ENCODE assay signal across 33 cellular contexts in the genomic region with DNA sequence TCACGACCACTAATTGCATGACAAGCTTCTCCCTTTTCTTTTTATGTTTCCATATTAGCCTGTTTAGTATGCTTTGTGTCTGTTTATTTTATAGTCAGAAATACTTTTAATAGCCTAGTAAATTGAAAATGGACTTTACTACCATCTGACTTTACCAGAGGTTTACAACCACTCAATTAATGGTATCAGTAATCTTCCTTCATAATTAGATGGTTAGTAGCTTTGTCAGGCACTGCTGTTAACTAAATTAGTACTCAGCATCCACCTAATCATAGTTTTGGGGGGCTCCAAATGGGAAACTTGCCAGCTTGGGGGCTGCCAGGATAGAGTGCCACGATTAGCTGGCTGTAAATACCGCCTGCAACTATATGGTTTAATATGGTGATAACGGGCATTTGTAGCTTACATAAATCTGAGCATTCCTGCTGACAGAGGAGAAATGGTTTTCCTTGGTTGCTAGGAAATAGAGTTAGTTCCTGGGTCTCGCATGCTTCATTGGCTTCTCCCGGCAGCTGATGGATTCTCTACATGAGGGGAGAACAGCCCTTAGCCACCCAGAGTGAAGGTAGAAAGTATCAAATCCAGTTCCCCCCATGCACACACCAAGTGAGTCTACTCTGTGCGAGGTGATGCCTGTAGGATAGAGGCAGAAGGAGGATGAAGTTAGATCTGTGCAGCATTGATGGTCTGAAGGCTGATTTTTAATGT.
"Had no signal": no experiment of that assay in that cellular context is flagged by ENCODE, and none has a peak within 500 bp of the region (broad histone marks: within the 10 kb centered on the region; RNA-seq: fewer than 3 reads in every experiment).

No MANE protein-coding gene starts in this region.

- H3K27ac Mint-ChIP-seq: activated B cell treated with CpG ODN at 0.5 μM for 24 hours; activated CD4-positive, alpha-beta memory T cell treated with anti-CD3 and anti-CD28 coated beads for 36 hours; activated naive CD4-positive, alpha-beta T cell treated with anti-CD3 and anti-CD28 coated beads for 36 hours; activated naive CD4-positive, alpha-beta T cell treated with anti-CD3 and anti-CD28 coated beads, Interleukin-2, amount 50 U/mL, for 72 hours; activated T-helper 1 cell treated with anti-CD3 and anti-CD28 coated beads, Interleukin-12 subunit alpha, Interleukin-12 subunit beta, Interleukin-2, Interleukin-4 antibody, amounts not matched to agents 30 ng/mL and 10 ng/mL and 1 ng/mL, durations not matched to agents 14 hours and 24 hours and 36 hours; T-helper 1 cell treated with Interleukin-12 subunit alpha and Interleukin-12 subunit beta and Interleukin-4 antibody, amounts not matched to agents 30 μg/mL and 1 μg/mL, for 36 hours; T-helper 2 cell treated with Interferon-gamma antibody and Interleukin-4, amounts not matched to agents 5 μg/mL and 100 μg/mL, for 36 hours had no signal

- H3K4me1 Mint-ChIP-seq: activated B cell treated with CpG ODN at 0.5 μM for 24 hours, IgD-negative memory B cell had no signal

- ATAC-seq: activated naive CD4-positive, alpha-beta T cell treated with anti-CD3 and anti-CD28 coated beads, Interleukin-2, amount 50 U/mL, for 72 hours; activated T-cell treated with anti-CD3 and anti-CD28 coated beads, Interleukin-2, amount 50 U/mL, for 4 hours; body of pancreas; PC-3 had no signal

- H3K9me3 ChIP-seq: adrenal gland, body of pancreas, Peyer's patch, SJSA1, SK-N-SH had no signal

- H3K27me3 ChIP-seq: adrenal gland, body of pancreas, Peyer's patch, SJSA1 had no signal

- H3K36me3 Mint-ChIP-seq: activated CD4-positive, alpha-beta memory T cell treated with anti-CD3 and anti-CD28 coated beads for 36 hours; activated naive CD4-positive, alpha-beta T cell treated with anti-CD3 and anti-CD28 coated beads, Interleukin-2, amount 50 U/mL, for 72 hours had no signal

- H3K36me3 ChIP-seq: adrenal gland, Peyer's patch, SJSA1 had no signal

- H3K4me1 ChIP-seq: adrenal gland, body of pancreas, Peyer's patch, SJSA1 had no signal

- DNase-seq: activated B cell treated with CpG ODN at 0.5 μM for 24 hours; activated CD4-positive, alpha-beta memory T cell treated with anti-CD3 and anti-CD28 coated beads for 36 hours; activated CD4-positive, alpha-beta T cell treated with anti-CD3 and anti-CD28 coated beads for 4 hours; activated CD4-positive, alpha-beta T cell treated with anti-CD3 and anti-CD28 coated beads, Interleukin-2, amount 50 U/mL, for 1 hour; activated CD4-positive, CD25-positive, alpha-beta regulatory T cell treated with anti-CD3 and anti-CD28 coated beads, Interleukin-2, amount 50 U/mL, for 72 hours; activated CD8-positive, alpha-beta memory T cell treated with anti-CD3 and anti-CD28 coated beads, Interleukin-2, amount 50 U/mL, for 4 hours; activated gamma-delta T cell treated with Interleukin-2 at 50 U/mL for 16 hours; activated naive CD4-positive, alpha-beta T cell treated with anti-CD3 and anti-CD28 coated beads for 36 hours; activated T-cell treated with anti-CD3 and anti-CD28 coated beads for 4 hours; activated T-cell treated with anti-CD3 and anti-CD28 coated beads, Interleukin-2, amount 50 U/mL, for 4 hours; adrenal gland; body of pancreas; Karpas-422; KBM-7; NCI-H187 treated with DMSO at 0.1 percent for 48 hours; NCI-H2081; NCI-H2171 treated with DMSO at 0.1 percent for 48 hours; NCI-H2227 treated with DMSO at 0.1 percent for 48 hours; NCI-H446 treated with DMSO at 0.1 percent for 48 hours; NCI-H524; NCI-H748 treated with DMSO at 0.1 percent for 48 hours; NK-92 treated with Interleukin-12 subunit alpha and Interleukin-12 subunit beta, amount 100 ng/mL, for 24 hours; PC-3; Peyer's patch; RPMI8226; SHP77 treated with DMSO at 0.1 percent for 48 hours; SK-N-SH had no signal

- H3K27ac ChIP-seq: adrenal gland, body of pancreas, Peyer's patch, SJSA1 had no signal

- H3K9me3 Mint-ChIP-seq: activated B cell treated with CpG ODN at 0.5 μM for 24 hours; activated CD4-positive, alpha-beta memory T cell treated with anti-CD3 and anti-CD28 coated beads for 36 hours; activated naive CD4-positive, alpha-beta T cell treated with anti-CD3 and anti-CD28 coated beads for 36 hours; activated naive CD4-positive, alpha-beta T cell treated with anti-CD3 and anti-CD28 coated beads, Interleukin-2, amount 50 U/mL, for 72 hours; activated T-cell treated with anti-CD3 and anti-CD28 coated beads, Interleukin-2, amount 50 U/mL, for 4 hours; activated T-helper 1 cell treated with anti-CD3 and anti-CD28 coated beads, Interleukin-12 subunit alpha, Interleukin-12 subunit beta, Interleukin-2, Interleukin-4 antibody, amounts not matched to agents 30 ng/mL and 10 ng/mL and 1 ng/mL, durations not matched to agents 14 hours and 24 hours and 36 hours; IgD-negative memory B cell; T-helper 1 cell treated with Interleukin-12 subunit alpha and Interleukin-12 subunit beta and Interleukin-4 antibody, amounts not matched to agents 30 μg/mL and 1 μg/mL, for 36 hours; T-helper 2 cell treated with Interferon-gamma antibody and Interleukin-4, amounts not matched to agents 5 μg/mL and 100 μg/mL, for 36 hours had no signal

- H3K4me2 ChIP-seq: SK-N-SH had no signal

- H3K4me3 Mint-ChIP-seq: activated B cell treated with CpG ODN at 0.5 μM for 24 hours; activated CD4-positive, alpha-beta memory T cell treated with anti-CD3 and anti-CD28 coated beads for 36 hours; activated naive CD4-positive, alpha-beta T cell treated with anti-CD3 and anti-CD28 coated beads for 36 hours; activated T-cell treated with anti-CD3 and anti-CD28 coated beads, Interleukin-2, amount 50 U/mL, for 4 hours; activated T-helper 1 cell treated with anti-CD3 and anti-CD28 coated beads, Interleukin-12 subunit alpha, Interleukin-12 subunit beta, Interleukin-2, Interleukin-4 antibody, amounts not matched to agents 30 ng/mL and 10 ng/mL and 1 ng/mL, durations not matched to agents 14 hours and 24 hours and 36 hours; IgD-negative memory B cell; T-helper 1 cell treated with Interleukin-12 subunit alpha and Interleukin-12 subunit beta and Interleukin-4 antibody, amounts not matched to agents 30 μg/mL and 1 μg/mL, for 36 hours; T-helper 2 cell treated with Interferon-gamma antibody and Interleukin-4, amounts not matched to agents 5 μg/mL and 100 μg/mL, for 36 hours had no signal

- H3K4me3 ChIP-seq: adrenal gland, body of pancreas, Peyer's patch, SJSA1 had no signal

- H3K9ac ChIP-seq: SK-N-SH had no signal
